Comparison of ENCODE assay signal across 20 cellular contexts in genomic region chr10:106185991-106186390, GRCh38.
"Had no signal": no experiment of that assay in that cellular context is flagged by ENCODE, and none has a peak within 500 bp of the region (broad histone marks: within the 10 kb centered on the region; RNA-seq: fewer than 3 reads in every experiment).

No MANE protein-coding gene starts in this region.

- H3K9me3 ChIP-seq: gastroesophageal sphincter, heart left ventricle, left ventricle myocardium inferior, suprapubic skin, transverse colon, uterus had no signal

- H3K4me3 ChIP-seq: gastroesophageal sphincter, heart left ventricle, left ventricle myocardium inferior, suprapubic skin, transverse colon, uterus had no signal

- H3K4me1 ChIP-seq: gastroesophageal sphincter, heart left ventricle, left ventricle myocardium inferior, suprapubic skin, transverse colon, uterus had no signal

- H3K36me3 ChIP-seq: gastroesophageal sphincter, heart left ventricle, left ventricle myocardium inferior, suprapubic skin, transverse colon, uterus had no signal

- H3K27me3 ChIP-seq: gastroesophageal sphincter, suprapubic skin, transverse colon, uterus had no signal

- H3K27ac ChIP-seq: gastroesophageal sphincter, heart left ventricle, left ventricle myocardium inferior, suprapubic skin, transverse colon, uterus had no signal

- DNase-seq: activated CD4-positive, alpha-beta T cell treated with anti-CD3 and anti-CD28 coated beads, Interleukin-2, amount 10 ng/mL, durations not matched to agents 24 days and 14 days; activated CD8-positive, alpha-beta T cell treated with anti-CD3 and anti-CD28 coated beads for 36 hours; activated naive CD4-positive, alpha-beta T cell treated with Interleukin-2 at 50 U/mL for 16 hours; activated T-cell treated with anti-CD3 and anti-CD28 coated beads, Interleukin-2, amount 50 U/mL, for 1 hour; aorta; effector CD4-positive, alpha-beta T cell; heart left ventricle; left ventricle myocardium inferior; mammary epithelial cell; nephron progenitor cell; nucleus accumbens; stimulated activated CD4-positive, alpha-beta T cell treated with anti-CD3 and anti-CD28 coated beads, Interleukin-12 subunit alpha, Interleukin-12 subunit beta, amount 100 ng/mL, for 4 hours; stimulated activated CD4-positive, alpha-beta T cell treated with anti-CD3 and anti-CD28 coated beads, Interleukin-1b, Interleukin-23, amount 100 ng/mL, for 48 hours; stimulated activated naive CD8-positive, alpha-beta T cell treated with anti-CD3 and anti-CD28 coated beads, Interleukin-15, amount 100 ng/mL, for 72 hours; transverse colon; uterus had no signal

- ATAC-seq: activated CD8-positive, alpha-beta T cell treated with anti-CD3 and anti-CD28 coated beads for 36 hours; activated T-helper 17 cell treated with anti-CD3 and anti-CD28 coated beads, Interleukin-2, amount 50 U/mL, for 72 hours; gastroesophageal sphincter; heart left ventricle; sciatic nerve; stimulated activated naive CD8-positive, alpha-beta T cell treated with anti-CD3 and anti-CD28 coated beads, Interleukin-15, amount 100 ng/mL, for 72 hours had no signal
